ENCODE assay signal across 8 cellular contexts in genomic region chr12:86173044-86173443, GRCh38.
"Had no signal": no experiment of that assay in that cellular context is flagged by ENCODE, and none has a peak within 500 bp of the region (broad histone marks: within the 10 kb centered on the region; RNA-seq: fewer than 3 reads in every experiment).

No MANE protein-coding gene starts in this region.

- H3K9ac ChIP-seq: KMS-11 had no signal

- H3K4me2 ChIP-seq: GM23338, KMS-11 had no signal

- H3K27ac ChIP-seq: KMS-11 had no signal

- H3K27ac Mint-ChIP-seq: GM23338, H9 had no signal

- H2AFZ ChIP-seq: GM23338 had no signal

- FAIRE-seq: H1, H54, HTR-8/SVneo had no signal

- ATAC-seq: GM23338 had no signal

- DNase-seq: H9, HCEC 1CT, KBM-7 had no signal

- H3K4me3 ChIP-seq: GM23338 had no signal

- H3K9me3 Mint-ChIP-seq: GM23338, H9 had no signal

- H3K4me3 Mint-ChIP-seq: GM23338, H9 had no signal

- H3K4me1 Mint-ChIP-seq: H9 had no signal
